19 cellular contexts compared by ENCODE assay signal in genomic region chr12:130804216-130804615, GRCh38. TPM values are rescaled to one million over a fixed set of nuclear protein-coding genes. Genes with fewer than 3 reads are reported as not detected.
DNase-seq lines count a peak whose midpoint lies in the region; ATAC-seq and TF ChIP-seq lines count a peak whose summit lies in the region.
"Had no signal": no experiment of that assay in that cellular context is flagged by ENCODE, and none has a peak within 500 bp of the region (broad histone marks: within the 10 kb centered on the region; RNA-seq: fewer than 3 reads in every experiment).

No MANE protein-coding gene starts in this region.

- no peak overlapping the region for H4K5ac ChIP-seq in IMR-90 (ENCODE audit: low read depth, low read length)

- DNase-seq in AG10803 (ENCODE audit: low read depth) (peak; percentile 11), IMR-90 (peak; percentile 26), astrocyte of the spinal cord (ENCODE audit: low read depth, low spot score) (peak; percentile 13), fibroblast of peridontal ligament (ENCODE audit: extremely low read depth) (peak; percentile 34), NCI-H526 treated with DMSO at 0.1 percent for 48 hours (lab: John Stamatoyannopoulos, UW) (no peak)
- no peak for DNase-seq in naive thymus-derived CD4-positive, alpha-beta T cell
- DNase-seq: 8988T, AML-193, H9, NCI-H1105, NCI-H146, NCI-H2029, NCI-H226, NCI-H524, NCI-H82, SJCRH30 had no signal

- H3K4me3 Mint-ChIP-seq in naive thymus-derived CD4-positive, alpha-beta T cell, result no peak overlapping the region
- H3K4me3 Mint-ChIP-seq: CD14-positive monocyte, H9 had no signal

- H3K4me1 Mint-ChIP-seq in naive thymus-derived CD4-positive, alpha-beta T cell, result peaks cover 0 to 7% (median 0%) of the 10 kb centered on the region in 7 donors

- no peaks in the 10 kb centered on the region for H3K27me3 Mint-ChIP-seq in naive thymus-derived CD4-positive, alpha-beta T cell

- in situ Hi-C loops in IMR-90 (cut with MboI; ENCODE audit: low sequenced_read_pairs) (loop anchor here (25.0 kb wide), 1 partner anchor 908 kb away; the partner anchor contains the start of gene SFSWAP), astrocyte of the spinal cord (cut with HindIII; ENCODE audit: low sequenced_read_pairs) (no loop called here)

- H3K36me3 ChIP-seq in IMR-90 (ENCODE audit: control insufficient read depth, insufficient read depth, low read length), result peaks cover 45% of the 10 kb centered on the region
- H3K36me3 ChIP-seq in naive thymus-derived CD4-positive, alpha-beta T cell (ENCODE audit: control insufficient read depth in 2 of 3, insufficient read depth in 3 of 3, low read length in 3 of 3), result peaks cover 0 to 77% (median 15%) of the 10 kb centered on the region in 3 experiments

- no peak for TF ChIP-seq CTCF in AG10803 (conservative IDR thresholded peaks at IDR 0.05; ENCODE audit: low read length)
- TF ChIP-seq CTCF in IMR-90 (conservative IDR thresholded peaks at IDR 0.05; ENCODE audit: low read depth, low read length), result no peak
- TF ChIP-seq CTCF in astrocyte of the spinal cord (IDR thresholded peaks at IDR 0.05; ENCODE audit: low read depth, low read length), result no peak

- H2BK20ac ChIP-seq in IMR-90 (ENCODE audit: low read depth, low read length), result no peak overlapping the region

- H2AK9ac ChIP-seq in IMR-90 (replicated peaks; ENCODE audit: low read depth, low read length, poor library complexity), result no peak overlapping the region

- peaks cover 0 to 5% (median 0%) of the 10 kb centered on the region in 11 donors for H3K9me3 Mint-ChIP-seq in naive thymus-derived CD4-positive, alpha-beta T cell
- H3K9me3 Mint-ChIP-seq: H9 had no signal

- intact Hi-C loops in IMR-90 (cut with micrococcal nuclease), result no loop called here
- intact Hi-C loops in naive thymus-derived CD4-positive, alpha-beta T cell (cut with micrococcal nuclease), result no loop called here

- no peak overlapping the region for H4K91ac ChIP-seq in IMR-90 (ENCODE audit: insufficient read depth, low read depth, low read length)

- POLR2A ChIA-PET in IMR-90 (lab: Charles Lee; ENCODE audit: unreplicated experiment), result interaction anchor here (0.6 kb wide), 1 partner anchor 1069 kb away, joined by 7 read pairs; no protein-coding TSS in a partner anchor
- POLR2A ChIA-PET in naive thymus-derived CD4-positive, alpha-beta T cell (lab: Charles Lee), result no interaction called here

- TF ChIP-seq RAD21 in IMR-90 (IDR thresholded peaks at IDR 0.05; ENCODE audit: low read length), result no peak

- H3K27me3 ChIP-seq in IMR-90 (ENCODE audit: control insufficient read depth, insufficient read depth, low read length), result no peaks in the 10 kb centered on the region
- H3K27me3 ChIP-seq in naive thymus-derived CD4-positive, alpha-beta T cell (ENCODE audit: control insufficient read depth in 2 of 2, insufficient read depth in 2 of 2, low read length in 2 of 2), result no peaks in the 10 kb centered on the region
- H3K27me3 ChIP-seq: SJCRH30 had no signal

- no peak overlapping the region for H3K4me2 ChIP-seq in IMR-90 (ENCODE audit: low read depth, low read length)
- H3K4me2 ChIP-seq: KMS-11 had no signal

- dilution Hi-C loops in IMR-90 (cut with HindIII; ENCODE audit: low sequenced_read_pairs, unreplicated experiment), result no loop called here

- H3K9me3 ChIP-seq in IMR-90 (ENCODE audit: control insufficient read depth, insufficient read depth, low read length), result no peaks in the 10 kb centered on the region
- H3K9me3 ChIP-seq in naive thymus-derived CD4-positive, alpha-beta T cell (ENCODE audit: control insufficient read depth in 2 of 3, low read length in 3 of 3), result no peaks in the 10 kb centered on the region
- H3K9me3 ChIP-seq: SJCRH30 had no signal

- 100% methylated on average over 2 of the region's 14 CpGs; no CpG with 5 or more reads in 1 of the 2 experiments for WGBS in IMR-90 (ENCODE audit: extremely low coverage in 2 of 2, insufficient read length in 1 of 2), 2 experiments

- H2BK120ac ChIP-seq in IMR-90 (ENCODE audit: low read depth, low read length), result no peak overlapping the region

- H3K56ac ChIP-seq in IMR-90 (ENCODE audit: extremely low read depth, insufficient read depth, low read length), result no peak overlapping the region

- H4K8ac ChIP-seq in IMR-90 (ENCODE audit: low read depth in 2 of 2, low read length in 2 of 2), result no peak overlapping the region

- H3K27ac Mint-ChIP-seq in naive thymus-derived CD4-positive, alpha-beta T cell, result no peak overlapping the region
- H3K27ac Mint-ChIP-seq: CD14-positive monocyte, H9 had no signal

- H2AFZ ChIP-seq in IMR-90 (replicated peaks; ENCODE audit: low read length, poor library complexity), result no peak overlapping the region

- H3K9ac ChIP-seq in IMR-90 (ENCODE audit: low read depth, low read length), result no peak overlapping the region
- H3K9ac ChIP-seq: KMS-11 had no signal

- ATAC-seq in IMR-90 (ENCODE audit: low read depth), result 0 out of 2 replicates have a peak, but pooled peaks have one; percentile 17
- ATAC-seq in GM18867 (IDR thresholded peaks at IDR 0.05; ENCODE audit: unreplicated experiment), result no peak
- no peak for ATAC-seq in naive thymus-derived CD4-positive, alpha-beta T cell

- no peak overlapping the region for H3K18ac ChIP-seq in IMR-90 (ENCODE audit: low read depth, low read length)

- TF ChIP-seq POLR2A in IMR-90 (IDR thresholded peaks at IDR 0.05; ENCODE audit: low read depth, low read length), result no peak

- peaks cover 49 to 72% (median 56%) of the 10 kb centered on the region in 5 donors for H3K36me3 Mint-ChIP-seq in naive thymus-derived CD4-positive, alpha-beta T cell

- H2AK5ac ChIP-seq in IMR-90 (ENCODE audit: low read depth, low read length), result no peak overlapping the region

- H2BK15ac ChIP-seq in IMR-90 (ENCODE audit: low read depth, low read length), result no peak overlapping the region

- no TSS peak for BruUV-seq in IMR-90 (replicated peaks; lab: Mats Ljungman, UMichigan)

- no peak overlapping the region for H3K14ac ChIP-seq in IMR-90 (replicated peaks; ENCODE audit: low read depth, low read length)

- H3K27ac ChIP-seq in IMR-90 (ENCODE audit: insufficient read depth, low read length), result no peak overlapping the region
- H3K27ac ChIP-seq in naive thymus-derived CD4-positive, alpha-beta T cell (ENCODE audit: low read depth, low read length), result no peak overlapping the region
- H3K27ac ChIP-seq: KMS-11, SJCRH30 had no signal

- H3K4me1 ChIP-seq in IMR-90 (ENCODE audit: control insufficient read depth, insufficient read depth, low read length), result no peaks in the 10 kb centered on the region
- H3K4me1 ChIP-seq in naive thymus-derived CD4-positive, alpha-beta T cell (ENCODE audit: control insufficient read depth in 2 of 2, insufficient read depth in 2 of 2, low read length in 2 of 2), result no peaks in the 10 kb centered on the region
- H3K4me1 ChIP-seq: SJCRH30 had no signal

- H3K23ac ChIP-seq in IMR-90 (ENCODE audit: low read depth, low read length), result no peak overlapping the region

- no peaks in the 10 kb centered on the region; the same call in 1 of the 2 replicates for H3K9me1 ChIP-seq in IMR-90 (ENCODE audit: insufficient read depth, low read length)

- no peak overlapping the region for H3K4me3 ChIP-seq in AG10803 (ENCODE audit: low read length)
- H3K4me3 ChIP-seq in IMR-90 (ENCODE audit: insufficient read depth, low read depth, low read length), result no peak overlapping the region
- H3K4me3 ChIP-seq in astrocyte of the spinal cord (ENCODE audit: low read depth, low read length), result no peak overlapping the region
- no peak overlapping the region for H3K4me3 ChIP-seq in naive thymus-derived CD4-positive, alpha-beta T cell (ENCODE audit: low read length)
- H3K4me3 ChIP-seq: SJCRH30 had no signal

- CTCF ChIA-PET in IMR-90 (lab: Yijun Ruan, JAX), result interaction anchor here (1.6 kb wide), 1 partner anchor 16 kb away, joined by 3 read pairs; no protein-coding TSS in a partner anchor
- CTCF ChIA-PET in naive thymus-derived CD4-positive, alpha-beta T cell (lab: Charles Lee), result interaction anchor here (0.6 kb wide), 1 partner anchor 983 kb away, joined by 3 read pairs; no protein-coding TSS in a partner anchor

- no peak overlapping the region for H3K4ac ChIP-seq in IMR-90 (ENCODE audit: low read depth, low read length)

- H4K20me1 ChIP-seq in IMR-90 (ENCODE audit: insufficient read depth, low read length), result no peaks in the 10 kb centered on the region

- no peak overlapping the region for H2BK5ac ChIP-seq in IMR-90 (ENCODE audit: low read depth, low read length, poor library complexity, severe bottlenecking)

- peaks cover 6 to 7% of the 10 kb centered on the region in 2 experiments; a peak in 2 of 4 replicates for H3K79me1 ChIP-seq in IMR-90 (ENCODE audit: low read depth in 1 of 2, low read length in 2 of 2)

TF ChIP-seq in IMR-90, 13 proteins besides CTCF, POLR2A, EP300 and RAD21:
- TF ChIP-seq MAZ (IDR thresholded peaks at IDR 0.05; ENCODE audit: borderline replicate concordance, low read depth, low read length) (no peak), FOS (IDR thresholded peaks at IDR 0.05; ENCODE audit: low read depth, low read length) (no peak), BHLHE40 (IDR thresholded peaks at IDR 0.05; ENCODE audit: low read depth, low read length) (no peak), MAFK (IDR thresholded peaks at IDR 0.05; ENCODE audit: low read depth, low read length) (no peak)
- TF ChIP-seq, protein P1, sequence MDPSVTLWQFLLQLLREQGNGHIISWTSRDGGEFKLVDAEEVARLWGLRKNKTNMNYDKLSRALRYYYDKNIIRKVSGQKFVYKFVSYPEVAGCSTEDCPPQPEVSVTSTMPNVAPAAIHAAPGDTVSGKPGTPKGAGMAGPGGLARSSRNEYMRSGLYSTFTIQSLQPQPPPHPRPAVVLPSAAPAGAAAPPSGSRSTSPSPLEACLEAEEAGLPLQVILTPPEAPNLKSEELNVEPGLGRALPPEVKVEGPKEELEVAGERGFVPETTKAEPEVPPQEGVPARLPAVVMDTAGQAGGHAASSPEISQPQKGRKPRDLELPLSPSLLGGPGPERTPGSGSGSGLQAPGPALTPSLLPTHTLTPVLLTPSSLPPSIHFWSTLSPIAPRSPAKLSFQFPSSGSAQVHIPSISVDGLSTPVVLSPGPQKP (IDR thresholded peaks at IDR 0.05; ENCODE audit: borderline replicate concordance, low read depth, low read length), result no peak

RNA-seq across cellular contexts. Expression of gene STX2, which starts 34.8 kb away (rescaled TPM):
- 26.9 and 42.8 TPM in 2 replicates for total RNA-seq in IMR-90 (2012; rRNA removed)
- polyA plus RNA-seq in IMR-90 (2012; rRNA removed), result 26.9 and 32.5 TPM in 2 replicates
- polyA plus RNA-seq in IMR-90 (2012; cell fraction: cytosol; rRNA removed), result 7.6 and 10.3 TPM in 2 replicates
- polyA plus RNA-seq in IMR-90 (2012; cell fraction: nucleus; rRNA removed; ENCODE audit: low replicate concordance), result 5.6 and 28.5 TPM in 2 replicates
- 10 to 100 TPM; 15.3 to 30.3 (median 21.5) TPM for total RNA-seq in naive thymus-derived CD4-positive, alpha-beta T cell
- polyA plus RNA-seq in naive thymus-derived CD4-positive, alpha-beta T cell, result 1 to 10 TPM; 7.6 to 8.0 TPM

Comparison
In these comparisons a context has a peak if more than half of its experiments do, and no peak if none do; other contexts are left out.
1. DNase-seq: peak in AG10803 (single experiment), IMR-90 (single experiment), astrocyte of the spinal cord (single experiment) and fibroblast of peridontal ligament (single experiment); none in naive thymus-derived CD4-positive, alpha-beta T cell (0 of 9) and NCI-H526 treated with DMSO at 0.1 percent for 48 hours (single experiment).